ENCODE assay signal across 12 cellular contexts in genomic region chr16:4360538-4361021, GRCh38. TPM values are rescaled to one million over a fixed set of nuclear protein-coding genes. Genes with fewer than 3 reads are reported as not detected.
DNase-seq lines count a peak whose midpoint lies in the region; ATAC-seq, FAIRE-seq and TF ChIP-seq lines count a peak whose summit lies in the region.
"Had no signal": no experiment of that assay in that cellular context is flagged by ENCODE, and none has a peak within 500 bp of the region (broad histone marks: within the 10 kb centered on the region; RNA-seq: fewer than 3 reads in every experiment).

No MANE protein-coding gene starts in this region.

- TF ChIP-seq RAD21 in HCT116 (IDR thresholded peaks at IDR 0.05; ENCODE audit: low read depth) (no peak), HepG2 (CRISPR knock-in tag; IDR thresholded peaks at IDR 0.05) (no peak)

- no peak for FAIRE-seq in HepG2 (lab: Jason Lieb, UNC)

- in situ Hi-C loops in HepG2 (cut with HindIII; ENCODE audit: extremely low pct_ligation_motif_present, low pct_unique_long_range_greater_than_20kb), result no loop called here

- H4K20me1 ChIP-seq in HCT116 (ENCODE audit: insufficient read depth), result no peaks in the 10 kb centered on the region
- H4K20me1 ChIP-seq in HepG2 (ENCODE audit: insufficient read depth, low read length), result no peaks in the 10 kb centered on the region

- H3K4me2 ChIP-seq in HCT116 (ENCODE audit: low read length) (peak overlapping the region; percentile 29; the same call in 1 of the 2 replicates), HepG2 (ENCODE audit: low read depth, low read length) (no peak overlapping the region)

- RAD21 ChIA-PET in HCT116 (lab: Charles Lee; ENCODE audit: low non-redundant PET in 1 of 2, low total read pairs in 2 of 2, uncharacterized antibody in 2 of 2, unreplicated experiment in 2 of 2), result interaction anchor here in 1 of 2 experiments (1.8 kb wide), 1 partner anchor 43 kb away, joined by 13 read pairs; no protein-coding TSS in a partner anchor

- intact Hi-C loops in HCT116 (cut with micrococcal nuclease) (no loop called here), HepG2 (cut with micrococcal nuclease; ENCODE audit: unreplicated experiment) (no loop called here)

- WGBS in HepG2 (ENCODE audit: low lambda C conversion rate), result 65% methylated on average over 11 of the region's 11 CpGs

- TF ChIP-seq EP300 in HepG2 (IDR thresholded peaks at IDR 0.05; ENCODE audit: low read depth in 2 of 2, low read length in 2 of 2) (no peak), HepG2 (CRISPR knock-in tag; IDR thresholded peaks at IDR 0.05; ENCODE audit: borderline replicate concordance) (no peak)

- no peaks in the 10 kb centered on the region for H3K9me2 ChIP-seq in HCT116 (ENCODE audit: insufficient read depth)

- H3K27ac ChIP-seq in HCT116 (ENCODE audit: low read depth, low read length), result peak overlapping the region; percentile 20; the same call in 1 of the 2 replicates
- H3K27ac ChIP-seq in VCaP, result peak overlapping the region; percentile 38; the same call in 1 of the 2 replicates
- no peak overlapping the region for H3K27ac ChIP-seq in HepG2 (ENCODE audit: extremely low read length, insufficient read depth, low read length)
- H3K27ac ChIP-seq: suprapubic skin had no signal

- POLR2A ChIA-PET in HCT116 (lab: Charles Lee) (no interaction called here), HepG2 (lab: Yijun Ruan, JAX) (interaction anchor here (1.5 to 2.4 kb wide), 3 partner anchors 9 to 12 kb away, joined by 5 to 10 read pairs (median 9); partner anchors contain the start of genes PAM16 and VASN)

- H3K4me1 ChIP-seq in HCT116 (ENCODE audit: control insufficient read depth in 1 of 2, insufficient read depth in 2 of 2, low read length in 2 of 2) (peaks cover 6 to 12% of the 10 kb centered on the region in 2 experiments), HepG2 (ENCODE audit: insufficient read depth, low read length) (peaks cover 17% of the 10 kb centered on the region)

- H3K79me2 ChIP-seq in HCT116 (ENCODE audit: insufficient read depth, low read length), result no peaks in the 10 kb centered on the region
- H3K79me2 ChIP-seq in HepG2 (ENCODE audit: insufficient read depth, low read length), result no peaks in the 10 kb centered on the region

- no TSS peak for BruUV-seq in HCT116 (replicated peaks; lab: Mats Ljungman, UMichigan)
- BruUV-seq in HepG2 (replicated peaks; lab: Mats Ljungman, UMichigan), result no TSS peak

- TF ChIP-seq CTCF in HCT116 (IDR thresholded peaks at IDR 0.05 in 2 of 3, conservative IDR thresholded peaks at IDR 0.05 in 1 of 3; ENCODE audit: borderline replicate concordance in 1 of 3, insufficient read depth in 1 of 3, low read depth in 2 of 3, low read length in 2 of 3) (no peak), VCaP (conservative IDR thresholded peaks at IDR 0.05) (no peak), HepG2 (CRISPR knock-in tag; IDR thresholded peaks at IDR 0.05) (no peak)

- H2AFZ ChIP-seq in HCT116 (ENCODE audit: low read depth, low read length, poor library complexity, severe bottlenecking) (no peak overlapping the region), HepG2 (ENCODE audit: low read length) (no peak overlapping the region)

- H3K4me3 ChIP-seq in HCT116 (replicated peaks in 1 of 2; ENCODE audit: low read depth in 1 of 2, low read length in 2 of 2) (no peak overlapping the region), HepG2 (replicated peaks in 1 of 3; ENCODE audit: insufficient read depth in 1 of 3, low read depth in 2 of 3, low read length in 3 of 3) (no peak overlapping the region)
- H3K4me3 ChIP-seq: suprapubic skin had no signal

- ATAC-seq in HCT116 (peak; percentile 93), HepG2 (peak; percentile 70)

- H3K9me3 ChIP-seq in HCT116 (ENCODE audit: control insufficient read depth in 1 of 2, insufficient read depth in 1 of 2, low read depth in 1 of 2, low read length in 2 of 2) (no peaks in the 10 kb centered on the region), HepG2 (ENCODE audit: low read length) (no peaks in the 10 kb centered on the region)
- H3K9me3 ChIP-seq: suprapubic skin had no signal

- TF ChIP-seq POLR2A in HCT116 (IDR thresholded peaks at IDR 0.05; ENCODE audit: borderline replicate concordance, extremely low read depth, insufficient read depth, insufficient read length) (no peak), HepG2 (IDR thresholded peaks at IDR 0.05; ENCODE audit: insufficient read depth in 1 of 2, low read depth in 2 of 2, low read length in 2 of 2) (no peak)

- H3K27me3 ChIP-seq in HCT116 (ENCODE audit: insufficient read depth, low read length) (no peaks in the 10 kb centered on the region), HepG2 (ENCODE audit: control insufficient read depth in 1 of 2, insufficient read depth in 2 of 2, low read length in 2 of 2) (no peaks in the 10 kb centered on the region)
- H3K27me3 ChIP-seq: suprapubic skin had no signal

- DNase-seq in NCI-H1436 (lab: John Stamatoyannopoulos, UW), result peak; percentile 39
- no peak for DNase-seq in NCI-H1436 treated with DMSO at 0.1 percent for 48 hours (lab: John Stamatoyannopoulos, UW)
- DNase-seq in HCT116 (ENCODE audit: low read depth, low spot score), result no peak
- DNase-seq in HepG2 (ENCODE audit: low spot score), result no peak
- no peak for DNase-seq in activated gamma-delta T cell treated with Interleukin-2 at 50 U/mL for 16 hours
- DNase-seq in activated effector memory CD4-positive, alpha-beta T cell treated with anti-CD3 and anti-CD28 coated beads, Interleukin-2, amount 50 U/mL, for 16 hours, result no peak
- DNase-seq in AML-193 (lab: John Stamatoyannopoulos, UW), result no peak
- DNase-seq: amniotic stem cell, GF-D8, NCI-H2107 had no signal

- H3K36me3 ChIP-seq in HCT116 (ENCODE audit: control insufficient read depth in 1 of 2, insufficient read depth in 2 of 2, low read length in 2 of 2) (no peaks in the 10 kb centered on the region; a peak in 1 of 4 replicates), HepG2 (replicated peaks in 1 of 2; ENCODE audit: control insufficient read depth in 1 of 2, insufficient read depth in 2 of 2, low read length in 2 of 2) (peaks cover 0 to 1% of the 10 kb centered on the region in 2 experiments; a peak in 1 of 5 replicates)

- CTCF ChIA-PET in HCT116 (lab: Charles Lee) (interaction anchor here (0.7 to 4.4 kb wide), 4 partner anchors 9 to 101 kb away, joined by 3 to 52 read pairs (median 3); no protein-coding TSS in a partner anchor), HepG2 (lab: Yijun Ruan, JAX; ENCODE audit: low intra/inter-chr PET ratio, low total read pairs) (interaction anchor here (4.9 kb wide), 1 partner anchor 42 kb away, joined by 92 read pairs; no protein-coding TSS in a partner anchor)

- no peak overlapping the region for H3K9ac ChIP-seq in HCT116 (ENCODE audit: low read length)
- no peak overlapping the region for H3K9ac ChIP-seq in HepG2 (ENCODE audit: insufficient read depth, low read depth, low read length)

RNA-seq across cellular contexts. Expression of gene PAM16, which starts 9.5 kb away (rescaled TPM):
- total RNA-seq in HCT116 (2021; ENCODE audit: unreplicated experiment), result 102 TPM
- 98.6 and 111 TPM in 2 replicates for polyA plus RNA-seq in HCT116 (2012)
- total RNA-seq in HepG2 (2016; rRNA removed; fragmentation: Illumina TruSeq; extraction: Trizol), result 39.5 and 51.8 TPM in 2 replicates
- 62.7 and 78.9 TPM in 2 replicates for total RNA-seq in HepG2 (2016; cell fraction: cytosol; rRNA removed; fragmentation: Illumina TruSeq; extraction: Trizol; ENCODE audit: low read depth)
- total RNA-seq in HepG2 (2016; cell fraction: insoluble cytoplasmic fraction; rRNA removed; fragmentation: Illumina TruSeq; extraction: Trizol), result 44.0 and 55.1 TPM in 2 replicates
- 48.0 and 59.1 TPM in 2 replicates for total RNA-seq in HepG2 (2016; cell fraction: membrane; rRNA removed; fragmentation: Illumina TruSeq; extraction: Trizol)
- total RNA-seq in HepG2 (2016; cell fraction: nucleus; rRNA removed; fragmentation: Illumina TruSeq; extraction: Trizol), result 21.8 and 30.9 TPM in 2 replicates
- polyA plus RNA-seq in HepG2 (2011; rRNA removed), result 51.5 and 64.5 TPM in 2 replicates
- polyA plus RNA-seq in HepG2 (2011; cell fraction: cytosol; rRNA removed), result 79.1 and 106 TPM in 2 replicates
- polyA plus RNA-seq in HepG2 (2011; cell fraction: nucleus; rRNA removed), result 59.7 and 63.8 TPM in 2 replicates
- polyA plus RNA-seq in HepG2 (2012), result 28.9 and 43.2 TPM in 2 replicates
- 51.5 and 69.1 TPM in 2 replicates for polyA plus RNA-seq in HepG2 (2016; cell fraction: cytosol; fragmentation: Illumina TruSeq; extraction: Trizol; ENCODE audit: low read depth)
- 31.2 and 31.7 TPM in 2 replicates for polyA plus RNA-seq in HepG2 (2016; cell fraction: insoluble cytoplasmic fraction; fragmentation: Illumina TruSeq; extraction: Trizol; ENCODE audit: low read depth)
- polyA plus RNA-seq in HepG2 (2016; cell fraction: membrane; fragmentation: Illumina TruSeq; extraction: Trizol; ENCODE audit: low read depth), result 35.5 and 47.0 TPM in 2 replicates
- 70.3 and 85.7 TPM in 2 replicates for polyA plus RNA-seq in HepG2 (2016; cell fraction: nucleus; fragmentation: Illumina TruSeq; extraction: Trizol; ENCODE audit: insufficient read depth, low read depth)
- 22.9 and 24.5 TPM in 2 replicates for polyA minus RNA-seq in HepG2 (2011; rRNA and poly(A)+ RNA removed; ENCODE audit: low replicate concordance)
- 13.2 and 17.4 TPM in 2 replicates for polyA minus RNA-seq in HepG2 (2011; cell fraction: cytosol; rRNA and poly(A)+ RNA removed)
- polyA minus RNA-seq in HepG2 (2011; cell fraction: nucleus; rRNA and poly(A)+ RNA removed), result 12.3 and 12.9 TPM in 2 replicates

RNA-seq across cellular contexts. Expression of gene VASN, which starts 11.1 kb away (rescaled TPM):
- total RNA-seq in HCT116 (2021; ENCODE audit: unreplicated experiment) (6.3 TPM), HepG2 (2016; rRNA removed; fragmentation: Illumina TruSeq; extraction: Trizol) (6.9 and 18.2 TPM in 2 replicates)
- polyA plus RNA-seq in HCT116 (2012), result 6.7 and 7.4 TPM in 2 replicates
- total RNA-seq in HepG2 (2016; cell fraction: cytosol; rRNA removed; fragmentation: Illumina TruSeq; extraction: Trizol; ENCODE audit: low read depth), result 2.8 and 3.3 TPM in 2 replicates
- 5.9 and 17.8 TPM in 2 replicates for total RNA-seq in HepG2 (2016; cell fraction: insoluble cytoplasmic fraction; rRNA removed; fragmentation: Illumina TruSeq; extraction: Trizol)
- total RNA-seq in HepG2 (2016; cell fraction: membrane; rRNA removed; fragmentation: Illumina TruSeq; extraction: Trizol), result 5.8 and 6.6 TPM in 2 replicates
- 22.5 and 25.6 TPM in 2 replicates for total RNA-seq in HepG2 (2016; cell fraction: nucleus; rRNA removed; fragmentation: Illumina TruSeq; extraction: Trizol)
- 8.4 and 15.5 TPM in 2 replicates for polyA plus RNA-seq in HepG2 (2011; rRNA removed)
- polyA plus RNA-seq in HepG2 (2011; cell fraction: cytosol; rRNA removed), result 9.0 and 15.7 TPM in 2 replicates
- polyA plus RNA-seq in HepG2 (2011; cell fraction: nucleus; rRNA removed), result 47.1 and 58.1 TPM in 2 replicates
- 9.8 and 16.9 TPM in 2 replicates for polyA plus RNA-seq in HepG2 (2012)
- polyA plus RNA-seq in HepG2 (2016; cell fraction: cytosol; fragmentation: Illumina TruSeq; extraction: Trizol; ENCODE audit: low read depth), result 2.3 and 2.6 TPM in 2 replicates
- 7.7 and 10.2 TPM in 2 replicates for polyA plus RNA-seq in HepG2 (2016; cell fraction: insoluble cytoplasmic fraction; fragmentation: Illumina TruSeq; extraction: Trizol; ENCODE audit: low read depth)
- polyA plus RNA-seq in HepG2 (2016; cell fraction: membrane; fragmentation: Illumina TruSeq; extraction: Trizol; ENCODE audit: low read depth), result 3.1 and 4.1 TPM in 2 replicates
- polyA plus RNA-seq in HepG2 (2016; cell fraction: nucleus; fragmentation: Illumina TruSeq; extraction: Trizol; ENCODE audit: insufficient read depth, low read depth), result 40.8 and 43.4 TPM in 2 replicates
- 1.2 and 47.2 TPM in 2 replicates for polyA minus RNA-seq in HepG2 (2011; rRNA and poly(A)+ RNA removed; ENCODE audit: low replicate concordance)
- polyA minus RNA-seq in HepG2 (2011; cell fraction: cytosol; rRNA and poly(A)+ RNA removed), result 18.8 and 21.5 TPM in 2 replicates
- 32.1 and 35.9 TPM in 2 replicates for polyA minus RNA-seq in HepG2 (2011; cell fraction: nucleus; rRNA and poly(A)+ RNA removed)

RNA-seq across cellular contexts. Expression of gene GLIS2, which starts 44.7 kb away (rescaled TPM):
- total RNA-seq in HCT116 (2021; ENCODE audit: unreplicated experiment), result 18.2 TPM
- 15.5 and 15.6 TPM in 2 replicates for polyA plus RNA-seq in HCT116 (2012)
- total RNA-seq in HepG2 (2016; rRNA removed; fragmentation: Illumina TruSeq; extraction: Trizol), result 0.24 and 0.29 TPM in 2 replicates
- total RNA-seq in HepG2 (2016; cell fraction: cytosol; rRNA removed; fragmentation: Illumina TruSeq; extraction: Trizol; ENCODE audit: low read depth), result 1.0 and 1.1 TPM in 2 replicates
- total RNA-seq in HepG2 (2016; cell fraction: insoluble cytoplasmic fraction; rRNA removed; fragmentation: Illumina TruSeq; extraction: Trizol), result 0.18 and 0.30 TPM in 2 replicates
- 0.59 and 0.65 TPM in 2 replicates for total RNA-seq in HepG2 (2016; cell fraction: membrane; rRNA removed; fragmentation: Illumina TruSeq; extraction: Trizol)
- 0.34 and 0.63 TPM in 2 replicates for total RNA-seq in HepG2 (2016; cell fraction: nucleus; rRNA removed; fragmentation: Illumina TruSeq; extraction: Trizol)
- 0.28 and 0.39 TPM in 2 replicates for polyA plus RNA-seq in HepG2 (2011; rRNA removed)
- 0.17 and 0.18 TPM in 2 replicates for polyA plus RNA-seq in HepG2 (2011; cell fraction: cytosol; rRNA removed)
- polyA plus RNA-seq in HepG2 (2011; cell fraction: nucleus; rRNA removed), result 1.1 and 1.3 TPM in 2 replicates
- 0.91 and 2.0 TPM in 2 replicates for polyA plus RNA-seq in HepG2 (2012)
- 0.27 and 0.43 TPM in 2 replicates for polyA plus RNA-seq in HepG2 (2016; cell fraction: cytosol; fragmentation: Illumina TruSeq; extraction: Trizol; ENCODE audit: low read depth)
- polyA plus RNA-seq in HepG2 (2016; cell fraction: insoluble cytoplasmic fraction; fragmentation: Illumina TruSeq; extraction: Trizol; ENCODE audit: low read depth), result 0.70 and 0.86 TPM in 2 replicates
- polyA plus RNA-seq in HepG2 (2016; cell fraction: membrane; fragmentation: Illumina TruSeq; extraction: Trizol; ENCODE audit: low read depth), result 1.3 and 1.4 TPM in 2 replicates
- 1.6 and 1.8 TPM in 2 replicates for polyA plus RNA-seq in HepG2 (2016; cell fraction: nucleus; fragmentation: Illumina TruSeq; extraction: Trizol; ENCODE audit: insufficient read depth, low read depth)
- 0.44 and 3.2 TPM in 2 replicates for polyA minus RNA-seq in HepG2 (2011; rRNA and poly(A)+ RNA removed; ENCODE audit: low replicate concordance)
- 0.18 and 0.99 TPM in 2 replicates for polyA minus RNA-seq in HepG2 (2011; cell fraction: cytosol; rRNA and poly(A)+ RNA removed)
- polyA minus RNA-seq in HepG2 (2011; cell fraction: nucleus; rRNA and poly(A)+ RNA removed), result 0.25 and 0.52 TPM in 2 replicates

RNA-seq across cellular contexts. Expression of gene CORO7, which starts 55.8 kb away (rescaled TPM):
- 21.3 TPM for total RNA-seq in HCT116 (2021; ENCODE audit: unreplicated experiment)
- 9.7 and 11.0 TPM in 2 replicates for polyA plus RNA-seq in HCT116 (2012)
- total RNA-seq in HepG2 (2016; rRNA removed; fragmentation: Illumina TruSeq; extraction: Trizol), result 5.9 and 9.9 TPM in 2 replicates
- 5.5 and 8.0 TPM in 2 replicates for total RNA-seq in HepG2 (2016; cell fraction: cytosol; rRNA removed; fragmentation: Illumina TruSeq; extraction: Trizol; ENCODE audit: low read depth)
- total RNA-seq in HepG2 (2016; cell fraction: insoluble cytoplasmic fraction; rRNA removed; fragmentation: Illumina TruSeq; extraction: Trizol), result 4.0 and 11.9 TPM in 2 replicates
- total RNA-seq in HepG2 (2016; cell fraction: membrane; rRNA removed; fragmentation: Illumina TruSeq; extraction: Trizol), result 3.5 and 3.8 TPM in 2 replicates
- total RNA-seq in HepG2 (2016; cell fraction: nucleus; rRNA removed; fragmentation: Illumina TruSeq; extraction: Trizol), result 13.2 and 15.4 TPM in 2 replicates
- polyA plus RNA-seq in HepG2 (2011; rRNA removed), result 14.3 and 17.1 TPM in 2 replicates
- polyA plus RNA-seq in HepG2 (2011; cell fraction: cytosol; rRNA removed), result 2.7 and 6.4 TPM in 2 replicates
- 179 and 209 TPM in 2 replicates for polyA plus RNA-seq in HepG2 (2011; cell fraction: nucleus; rRNA removed)
- polyA plus RNA-seq in HepG2 (2012), result 9.1 and 11.1 TPM in 2 replicates
- 0.66 and 0.77 TPM in 2 replicates for polyA plus RNA-seq in HepG2 (2016; cell fraction: cytosol; fragmentation: Illumina TruSeq; extraction: Trizol; ENCODE audit: low read depth)
- polyA plus RNA-seq in HepG2 (2016; cell fraction: insoluble cytoplasmic fraction; fragmentation: Illumina TruSeq; extraction: Trizol; ENCODE audit: low read depth), result 4.2 and 5.3 TPM in 2 replicates
- 1.1 and 2.1 TPM in 2 replicates for polyA plus RNA-seq in HepG2 (2016; cell fraction: membrane; fragmentation: Illumina TruSeq; extraction: Trizol; ENCODE audit: low read depth)
- 28.1 and 39.8 TPM in 2 replicates for polyA plus RNA-seq in HepG2 (2016; cell fraction: nucleus; fragmentation: Illumina TruSeq; extraction: Trizol; ENCODE audit: insufficient read depth, low read depth)
- polyA minus RNA-seq in HepG2 (2011; rRNA and poly(A)+ RNA removed; ENCODE audit: low replicate concordance), result 26.6 and 27.6 TPM in 2 replicates
- polyA minus RNA-seq in HepG2 (2011; cell fraction: cytosol; rRNA and poly(A)+ RNA removed), result 8.2 and 9.7 TPM in 2 replicates
- 35.3 and 35.7 TPM in 2 replicates for polyA minus RNA-seq in HepG2 (2011; cell fraction: nucleus; rRNA and poly(A)+ RNA removed)
